33 cellular contexts compared by ENCODE assay signal in the genomic region with DNA sequence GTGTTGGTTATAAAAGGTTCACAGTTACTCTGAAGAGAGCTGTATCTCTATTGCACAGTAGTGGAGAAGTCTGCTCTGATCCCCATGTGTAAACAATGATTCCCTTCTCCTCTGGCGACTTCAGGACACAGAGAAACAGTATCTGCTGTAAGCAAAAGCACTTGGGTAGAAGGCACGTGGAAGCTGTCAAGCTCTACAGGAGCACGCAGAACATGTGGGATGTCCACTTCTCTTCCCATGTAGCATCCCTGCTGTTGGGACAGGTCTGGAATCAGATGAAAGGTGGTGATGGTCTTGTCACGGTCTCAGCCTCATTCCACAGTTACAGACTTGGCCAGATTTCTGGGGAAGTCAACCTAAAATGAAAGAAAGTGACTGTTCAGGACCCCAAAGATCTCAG. TPM values are rescaled to one million over a fixed set of nuclear protein-coding genes. Genes with fewer than 3 reads are reported as not detected.
"Had no signal": no experiment of that assay in that cellular context is flagged by ENCODE, and none has a peak within 500 bp of the region (broad histone marks: within the 10 kb centered on the region; RNA-seq: fewer than 3 reads in every experiment).

No MANE protein-coding gene starts in this region.

- H3K4me3 ChIP-seq: ascending aorta, cardiac muscle cell, MG63, PC-9, SK-N-MC had no signal

- DNase-seq: activated CD4-positive, alpha-beta T cell treated with anti-CD3 and anti-CD28 coated beads for 36 hours; activated CD4-positive, alpha-beta T cell treated with anti-CD3 and anti-CD28 coated beads, Interleukin-2, amount 10 ng/mL, durations not matched to agents 7 days and 5 days; activated CD4-positive, alpha-beta T cell treated with anti-CD3 and anti-CD28 coated beads, Interleukin-2, amount 50 U/mL, for 48 hours; activated CD8-positive, alpha-beta T cell treated with anti-CD3 and anti-CD28 coated beads, Interleukin-2, amount 10 ng/mL, durations not matched to agents 7 days and 5 days; activated gamma-delta T cell; activated naive CD4-positive, alpha-beta T cell treated with Interleukin-2 at 50 U/mL for 16 hours; activated naive CD8-positive, alpha-beta T cell treated with anti-CD3 and anti-CD28 coated beads, Interleukin-2, amount 10 ng/mL, durations not matched to agents 7 days and 5 days; activated T-cell treated with anti-CD3 and anti-CD28 coated beads, Interleukin-2, amount 50 U/mL, for 24 hours; amygdala; Karpas-422; KBM-7; MG63; MV-4-11; NCI-H1092; NCI-H1436 treated with DMSO at 0.1 percent for 48 hours; NCI-H1694 treated with DMSO at 0.1 percent for 48 hours; NCI-H2029 treated with DMSO at 0.1 percent for 48 hours; NCI-H345; NCI-H524 treated with DMSO at 0.1 percent for 48 hours; PC-9 had no signal

- H3K4me2 ChIP-seq: PC-9 had no signal

- H3K4me1 Mint-ChIP-seq: activated CD4-positive, alpha-beta T cell treated with anti-CD3 and anti-CD28 coated beads for 36 hours; activated naive CD4-positive, alpha-beta T cell treated with anti-CD3 and anti-CD28 coated beads, Interleukin-2, amount 50 U/mL, for 24 hours had no signal

- FAIRE-seq: RCC 7860, TTC549 had no signal

- ATAC-seq: activated CD4-positive, alpha-beta T cell treated with anti-CD3 and anti-CD28 coated beads for 36 hours; activated CD4-positive, CD25-positive, alpha-beta regulatory T cell treated with anti-CD3 and anti-CD28 coated beads, Interleukin-2, amount 50 U/mL, for 24 hours; activated CD8-positive, alpha-beta T cell treated with anti-CD3 and anti-CD28 coated beads, Interleukin-2, amount 10 ng/mL, durations not matched to agents 7 days and 5 days; Right ventricle myocardium inferior had no signal

- H3K4me3 Mint-ChIP-seq: activated CD4-positive, alpha-beta T cell treated with anti-CD3 and anti-CD28 coated beads for 36 hours; activated CD4-positive, alpha-beta T cell treated with anti-CD3 and anti-CD28 coated beads, Interleukin-2, amount 10 ng/mL, durations not matched to agents 7 days and 5 days; activated CD8-positive, alpha-beta T cell treated with anti-CD3 and anti-CD28 coated beads, Interleukin-2, amount 10 ng/mL, durations not matched to agents 7 days and 5 days; activated naive CD4-positive, alpha-beta T cell treated with anti-CD3 and anti-CD28 coated beads, Interleukin-2, amount 50 U/mL, for 24 hours; activated naive CD8-positive, alpha-beta T cell treated with anti-CD3 and anti-CD28 coated beads, Interleukin-2, amount 10 ng/mL, durations not matched to agents 7 days and 5 days; activated T-cell treated with anti-CD3 and anti-CD28 coated beads, Interleukin-2, amount 50 U/mL, for 24 hours; T-helper 2 cell treated with Interferon-gamma antibody and Interleukin-4, amounts not matched to agents 5 μg/mL and 100 μg/mL, for 36 hours had no signal

- H3K36me3 ChIP-seq: MG63 had no signal

- H3K27ac ChIP-seq: ascending aorta, cardiac muscle cell, PC-9, RWPE1, SK-N-MC had no signal

- H3K9me3 Mint-ChIP-seq: activated CD4-positive, alpha-beta T cell treated with anti-CD3 and anti-CD28 coated beads, Interleukin-2, amount 10 ng/mL, durations not matched to agents 7 days and 5 days; activated naive CD4-positive, alpha-beta T cell treated with anti-CD3 and anti-CD28 coated beads, Interleukin-2, amount 50 U/mL, for 24 hours; activated naive CD8-positive, alpha-beta T cell treated with anti-CD3 and anti-CD28 coated beads, Interleukin-2, amount 10 ng/mL, durations not matched to agents 7 days and 5 days; activated T-cell treated with anti-CD3 and anti-CD28 coated beads, Interleukin-2, amount 50 U/mL, for 24 hours; activated T-helper 2 cell treated with anti-CD3 and anti-CD28 coated beads, Interferon-gamma antibody, Interleukin-2, Interleukin-4, amounts not matched to agents 10 μg/mL and 5 μg/mL and 100 μg/mL, durations not matched to agents 14 hours and 24 hours and 36 hours; T-helper 2 cell treated with Interferon-gamma antibody and Interleukin-4, amounts not matched to agents 5 μg/mL and 100 μg/mL, for 36 hours had no signal

- H3K4me1 ChIP-seq: ascending aorta had no signal

- H3K27me3 Mint-ChIP-seq: activated CD4-positive, alpha-beta T cell treated with anti-CD3 and anti-CD28 coated beads for 36 hours; activated naive CD4-positive, alpha-beta T cell treated with anti-CD3 and anti-CD28 coated beads, Interleukin-2, amount 50 U/mL, for 24 hours; activated T-cell treated with anti-CD3 and anti-CD28 coated beads, Interleukin-2, amount 50 U/mL, for 24 hours had no signal

- H2AFZ ChIP-seq: PC-9 had no signal

- H3K27ac Mint-ChIP-seq: activated CD4-positive, alpha-beta T cell treated with anti-CD3 and anti-CD28 coated beads for 36 hours; activated CD4-positive, alpha-beta T cell treated with anti-CD3 and anti-CD28 coated beads, Interleukin-2, amount 10 ng/mL, durations not matched to agents 7 days and 5 days; activated CD8-positive, alpha-beta T cell treated with anti-CD3 and anti-CD28 coated beads, Interleukin-2, amount 10 ng/mL, durations not matched to agents 7 days and 5 days; activated naive CD4-positive, alpha-beta T cell treated with anti-CD3 and anti-CD28 coated beads, Interleukin-2, amount 50 U/mL, for 24 hours; activated naive CD8-positive, alpha-beta T cell treated with anti-CD3 and anti-CD28 coated beads, Interleukin-2, amount 10 ng/mL, durations not matched to agents 7 days and 5 days; activated T-cell treated with anti-CD3 and anti-CD28 coated beads, Interleukin-2, amount 50 U/mL, for 24 hours; activated T-helper 2 cell treated with anti-CD3 and anti-CD28 coated beads, Interferon-gamma antibody, Interleukin-2, Interleukin-4, amounts not matched to agents 10 μg/mL and 5 μg/mL and 100 μg/mL, durations not matched to agents 14 hours and 24 hours and 36 hours; T-helper 2 cell treated with Interferon-gamma antibody and Interleukin-4, amounts not matched to agents 5 μg/mL and 100 μg/mL, for 36 hours had no signal

- H3K27me3 ChIP-seq: ascending aorta, cardiac muscle cell, MG63 had no signal

- H3K36me3 Mint-ChIP-seq: activated naive CD4-positive, alpha-beta T cell treated with anti-CD3 and anti-CD28 coated beads, Interleukin-2, amount 50 U/mL, for 24 hours; activated naive CD8-positive, alpha-beta T cell treated with anti-CD3 and anti-CD28 coated beads, Interleukin-2, amount 10 ng/mL, durations not matched to agents 7 days and 5 days had no signal

- H3K9me3 ChIP-seq: ascending aorta, MG63 had no signal

RNA-seq across cellular contexts. Expression of a gene that starts 51.9 kb away (rescaled TPM):
- total RNA-seq: activated T-helper 2 cell treated with anti-CD3 and anti-CD28 coated beads, Interferon-gamma antibody, Interleukin-2, Interleukin-4, amounts not matched to agents 10 μg/mL and 5 μg/mL and 100 μg/mL, durations not matched to agents 14 hours and 24 hours and 36 hours; OCI-LY7; T-helper 1 cell treated with Interleukin-12 subunit alpha and Interleukin-12 subunit beta and Interleukin-4 antibody, amounts not matched to agents 30 ng/mL and 1 ng/mL, for 36 hours had no signal
